ENCODE assay signal across 23 cellular contexts in genomic region chr7:112337177-112337576, GRCh38.
"Had no signal": no experiment of that assay in that cellular context is flagged by ENCODE, and none has a peak within 500 bp of the region (broad histone marks: within the 10 kb centered on the region; RNA-seq: fewer than 3 reads in every experiment).

No MANE protein-coding gene starts in this region.

- H3K27ac ChIP-seq: gastrocnemius medialis, left lung, prostate gland, right atrium auricular region, testis, tibial nerve, upper lobe of left lung had no signal

- H3K27me3 ChIP-seq: gastrocnemius medialis, left lung, right atrium auricular region, testis, tibial nerve, upper lobe of left lung had no signal

- H3K9me3 Mint-ChIP-seq: effector memory CD8-positive, alpha-beta T cell; naive thymus-derived CD8-positive, alpha-beta T cell; nephron progenitor cell; stimulated activated memory B cell treated with anti-CD40 and anti-IgM and Interleukin-4, amounts not matched to agents 10 μg/mL and 1 μg/mL and 100 μg/mL, for 72 hours had no signal

- DNase-seq: cortex of kidney; effector memory CD8-positive, alpha-beta T cell; gastrocnemius medialis; head of caudate nucleus; left cardiac atrium; left lung; naive thymus-derived CD8-positive, alpha-beta T cell; nephron progenitor cell; nucleus accumbens; stimulated activated CD4-positive, alpha-beta T cell treated with anti-CD3 and anti-CD28 coated beads, Interleukin-2, amount 100 ng/mL, for 24 hours; stimulated activated CD4-positive, alpha-beta T cell treated with anti-CD3 and anti-CD28 coated beads, Interleukin-4, amount 100 ng/mL, for 4 hours; stimulated activated naive CD8-positive, alpha-beta T cell treated with anti-CD3 and anti-CD28 coated beads, Interleukin-15, Interleukin-2, amounts not matched to agents 100 U/mL and 50 U/mL, for 24 hours; substantia nigra; testis; upper lobe of left lung had no signal

- H3K4me1 Mint-ChIP-seq: naive thymus-derived CD8-positive, alpha-beta T cell; nephron progenitor cell; stimulated activated memory B cell treated with anti-CD40 and anti-IgM and Interleukin-4, amounts not matched to agents 10 μg/mL and 1 μg/mL and 100 μg/mL, for 72 hours had no signal

- FAIRE-seq: endometrium, islet of Langerhans, urothelium cell line had no signal

- H3K27me3 Mint-ChIP-seq: effector memory CD8-positive, alpha-beta T cell; naive thymus-derived CD8-positive, alpha-beta T cell; stimulated activated memory B cell treated with anti-CD40 and anti-IgM and Interleukin-4, amounts not matched to agents 10 μg/mL and 1 μg/mL and 100 μg/mL, for 72 hours had no signal

- H3K27ac Mint-ChIP-seq: effector memory CD8-positive, alpha-beta T cell; nephron progenitor cell; stimulated activated memory B cell treated with anti-CD40 and anti-IgM and Interleukin-4, amounts not matched to agents 10 μg/mL and 1 μg/mL and 100 μg/mL, for 72 hours had no signal

- H3K4me1 ChIP-seq: gastrocnemius medialis, left lung, prostate gland, right atrium auricular region, testis, tibial nerve had no signal

- H3K4me3 Mint-ChIP-seq: effector memory CD8-positive, alpha-beta T cell; naive thymus-derived CD8-positive, alpha-beta T cell; nephron progenitor cell; stimulated activated memory B cell treated with anti-CD40 and anti-IgM and Interleukin-4, amounts not matched to agents 10 μg/mL and 1 μg/mL and 100 μg/mL, for 72 hours had no signal

- ATAC-seq: effector memory CD8-positive, alpha-beta T cell; gastrocnemius medialis; left lung; naive thymus-derived CD8-positive, alpha-beta T cell; sciatic nerve; stimulated activated memory B cell treated with anti-CD40 and anti-IgM and Interleukin-4, amounts not matched to agents 10 μg/mL and 1 μg/mL and 100 μg/mL, for 72 hours; stimulated activated naive CD8-positive, alpha-beta T cell treated with anti-CD3 and anti-CD28 coated beads, Interleukin-15, Interleukin-2, amounts not matched to agents 100 U/mL and 50 U/mL, for 24 hours had no signal

- H3K4me3 ChIP-seq: gastrocnemius medialis, left lung, prostate gland, right atrium auricular region, testis, tibial nerve, upper lobe of left lung had no signal

- H3K9me3 ChIP-seq: gastrocnemius medialis, left lung, prostate gland, right atrium auricular region, testis, tibial nerve, upper lobe of left lung had no signal

- H3K36me3 ChIP-seq: prostate gland had no signal
